8 cellular contexts compared by ENCODE assay signal in the genomic region with DNA sequence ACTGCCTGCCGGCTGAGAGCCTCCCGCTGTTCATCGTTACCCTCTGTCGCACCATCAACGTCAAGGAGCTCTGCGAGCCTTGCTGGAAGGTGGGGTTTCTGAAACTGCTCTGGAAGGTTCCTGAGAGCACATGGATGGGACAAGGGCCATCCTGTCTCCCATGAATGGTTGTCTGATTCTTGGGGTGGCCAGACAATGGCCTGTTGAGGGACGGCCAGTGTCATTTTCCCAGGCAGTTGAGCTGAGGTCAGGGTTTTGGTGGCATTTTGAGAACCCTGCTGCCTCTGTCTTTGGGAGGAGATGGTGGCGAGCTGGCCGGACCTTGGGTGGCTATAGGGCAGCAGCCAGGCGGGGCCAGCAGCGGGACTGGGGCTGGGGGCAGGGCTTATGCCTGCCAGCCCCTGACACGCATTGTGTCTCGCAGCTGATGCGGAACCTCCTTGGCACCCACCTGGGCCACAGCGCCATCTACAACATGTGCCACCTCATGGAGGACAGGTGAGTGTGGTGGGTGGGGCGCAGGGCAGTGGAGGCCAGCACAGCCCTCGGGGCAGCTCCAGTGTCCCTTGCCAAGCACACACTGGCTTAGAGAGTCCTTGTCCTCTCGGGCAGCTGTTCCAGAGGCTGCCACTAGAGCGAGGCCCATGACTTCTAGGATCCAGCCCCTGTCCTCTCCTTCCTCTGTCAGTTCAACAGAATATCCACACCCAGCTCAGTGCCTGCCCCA. TPM values are rescaled to one million over a fixed set of nuclear protein-coding genes. Genes with fewer than 3 reads are reported as not detected.
A peak's percentile ranks its signal among the peaks of the same experiment; 100 is the strongest.
DNase-seq lines count a peak whose midpoint lies in the region; ATAC-seq and TF ChIP-seq lines count a peak whose summit lies in the region.
"Had no signal": no experiment of that assay in that cellular context is flagged by ENCODE, and none has a peak within 500 bp of the region (broad histone marks: within the 10 kb centered on the region; RNA-seq: fewer than 3 reads in every experiment).

No MANE protein-coding gene starts in this region.

- H2BK5ac ChIP-seq in neuronal stem cell (ENCODE audit: low read length): no peak overlapping the region

- H3K36me3 ChIP-seq in neuronal stem cell (replicated peaks in 1 of 2; ENCODE audit: control insufficient read depth in 2 of 2, insufficient read depth in 2 of 2, low read length in 2 of 2) (peaks cover 36 to 74% of the 10 kb centered on the region in 2 donors), MM.1S (replicated peaks; ENCODE audit: insufficient read depth, low read length) (no peaks in the 10 kb centered on the region)

- no peaks in the 10 kb centered on the region for H3K79me2 ChIP-seq in MM.1S (ENCODE audit: low read length)

- no peaks in the 10 kb centered on the region for H3F3A ChIP-seq in MM.1S (ENCODE audit: insufficient read depth, low read length)

- H3K18ac ChIP-seq in neuronal stem cell (ENCODE audit: low read length): peak overlapping the region; percentile 59

- H3K27ac ChIP-seq in neuronal stem cell (replicated peaks; ENCODE audit: low read length) (no peak overlapping the region), MM.1S (ENCODE audit: low read length) (no peak overlapping the region)

- WGBS in neuronal stem cell (ENCODE audit: extremely low coverage in 2 of 2, insufficient read length in 2 of 2, insufficient replicate concordance in 1 of 2), 2 donors: no CpG with 5 or more reads among the region's 19 CpGs

- H3K9me3 ChIP-seq in neuronal stem cell (replicated peaks in 1 of 2; ENCODE audit: control insufficient read depth in 2 of 2, insufficient read depth in 1 of 2, low read depth in 1 of 2, low read length in 2 of 2): no peaks in the 10 kb centered on the region
- H3K9me3 ChIP-seq in MM.1S (replicated peaks; ENCODE audit: insufficient read depth, low read length): no peaks in the 10 kb centered on the region

- no peak overlapping the region for H3K4me3 ChIP-seq in choroid plexus epithelial cell (ENCODE audit: low read depth, low read length)
- H3K4me3 ChIP-seq in neuronal stem cell (ENCODE audit: low read length in 2 of 2): peak overlapping the region in 1 of 2 donors; percentile 43
- no peak overlapping the region for H3K4me3 ChIP-seq in MM.1S (ENCODE audit: low read length)

- peak overlapping the region; percentile 83 for H3K9ac ChIP-seq in neuronal stem cell (ENCODE audit: low read depth, low read length, poor library complexity)
- no peak overlapping the region for H3K9ac ChIP-seq in MM.1S (ENCODE audit: low read length)

- no peak for TF ChIP-seq POLR2A in GM18505 (IDR thresholded peaks at IDR 0.05; ENCODE audit: borderline replicate concordance, extremely low read depth, insufficient read depth, insufficient read length)

- H3K4ac ChIP-seq in neuronal stem cell (ENCODE audit: low read length): peak overlapping the region; percentile 70

- H3K4me2 ChIP-seq in neuronal stem cell (ENCODE audit: insufficient read depth, low read length, poor library complexity, severe bottlenecking) (no peak overlapping the region), MM.1S (ENCODE audit: low read depth, low read length) (no peak overlapping the region)

- H2BK15ac ChIP-seq in neuronal stem cell (ENCODE audit: low read length): no peak overlapping the region

- peak overlapping the region; percentile 75 for H3K23ac ChIP-seq in neuronal stem cell (ENCODE audit: low read depth, low read length, poor library complexity)

- H3K14ac ChIP-seq in neuronal stem cell (ENCODE audit: low read length): no peak overlapping the region

- H2BK12ac ChIP-seq in neuronal stem cell (ENCODE audit: low read length): peak overlapping the region; percentile 86

- peaks cover 2% of the 10 kb centered on the region for H3K79me1 ChIP-seq in neuronal stem cell (ENCODE audit: low read depth, low read length)

- H3K4me1 ChIP-seq in neuronal stem cell (ENCODE audit: control insufficient read depth in 2 of 2, insufficient read depth in 1 of 2, low read depth in 1 of 2, low read length in 2 of 2): peaks cover 0 to 13% of the 10 kb centered on the region in 2 donors
- no peaks in the 10 kb centered on the region for H3K4me1 ChIP-seq in MM.1S (ENCODE audit: low read length)

- no peak overlapping the region for H2BK120ac ChIP-seq in neuronal stem cell (ENCODE audit: low read depth, low read length)

- peak overlapping the region; percentile 93 for H4K8ac ChIP-seq in neuronal stem cell (ENCODE audit: low read depth, low read length)

- ATAC-seq in GM18505 (IDR thresholded peaks at IDR 0.05; ENCODE audit: unreplicated experiment): no peak
- ATAC-seq: natural killer cell had no signal

- H2AK5ac ChIP-seq in neuronal stem cell (ENCODE audit: low read depth, low read length): peak overlapping the region; percentile 81

- no peak overlapping the region for H4K91ac ChIP-seq in neuronal stem cell (ENCODE audit: low read depth, low read length, poor library complexity)

- DNase-seq in DMS114 treated with DMSO at 0.1 percent for 48 hours (lab: John Stamatoyannopoulos, UW; ENCODE audit: unreplicated experiment) (peak; percentile 5), HT-29 (ENCODE audit: low spot score) (peak; percentile 65), choroid plexus epithelial cell (ENCODE audit: low read depth) (no peak), neuronal stem cell (ENCODE audit: low spot score) (no peak), NCI-H748 treated with DMSO at 0.1 percent for 48 hours (lab: John Stamatoyannopoulos, UW) (no peak), MM.1S (no peak)
- DNase-seq: natural killer cell had no signal

- TF ChIP-seq CTCF in choroid plexus epithelial cell (conservative IDR thresholded peaks at IDR 0.05; ENCODE audit: low read depth, low read length) (peak; percentile 26), MM.1S (IDR thresholded peaks at IDR 0.05; ENCODE audit: low read length) (no peak)

- no peaks in the 10 kb centered on the region for H4K20me1 ChIP-seq in MM.1S (ENCODE audit: insufficient read depth, low read length)

- H3K9me2 ChIP-seq in MM.1S (replicated peaks; ENCODE audit: insufficient read depth, low read length): no peaks in the 10 kb centered on the region

- no peaks in the 10 kb centered on the region for H3K27me3 ChIP-seq in neuronal stem cell (ENCODE audit: control insufficient read depth in 3 of 3, insufficient read depth in 3 of 3, low read depth in 1 of 3, low read length in 3 of 3)
- H3K27me3 ChIP-seq in MM.1S (replicated peaks; ENCODE audit: insufficient read depth, low read length): no peaks in the 10 kb centered on the region

- H2AFZ ChIP-seq in neuronal stem cell (ENCODE audit: low read length) (no peak overlapping the region), MM.1S (ENCODE audit: low read length) (no peak overlapping the region)

RNA-seq across cellular contexts. Expression of gene TSC2, which starts 9.1 kb away (rescaled TPM):
- 75.1 and 85.0 TPM in 2 replicates for total RNA-seq in HT-29 (2014; rRNA removed; shearing (Covaris generic))
- polyA plus RNA-seq in neuronal stem cell (2013, experiment 1 of 2): 54.6 TPM
- 53.2 TPM for polyA plus RNA-seq in neuronal stem cell (2013, experiment 2 of 2)

RNA-seq across cellular contexts. Expression of gene NTHL1, which starts 9.2 kb away (rescaled TPM):
- 157 and 215 TPM in 2 replicates for total RNA-seq in HT-29 (2014; rRNA removed; shearing (Covaris generic))
- 28.2 TPM for polyA plus RNA-seq in neuronal stem cell (2013, experiment 1 of 2)
- 27.7 TPM for polyA plus RNA-seq in neuronal stem cell (2013, experiment 2 of 2)

RNA-seq across cellular contexts. Expression of gene NHERF2, which starts 30.1 kb away (rescaled TPM):
- total RNA-seq in HT-29 (2014; rRNA removed; shearing (Covaris generic)): 258 and 259 TPM in 2 replicates
- polyA plus RNA-seq in neuronal stem cell (2013, experiment 1 of 2): 16.0 TPM
- 14.8 TPM for polyA plus RNA-seq in neuronal stem cell (2013, experiment 2 of 2)

RNA-seq across cellular contexts. Expression of gene NPW, which starts 37.3 kb away (rescaled TPM):
- total RNA-seq in HT-29 (2014; rRNA removed; shearing (Covaris generic)): 0.91 and 2.7 TPM in 2 replicates
- 2.0 TPM for polyA plus RNA-seq in neuronal stem cell (2013, experiment 1 of 2)
- 1.7 TPM for polyA plus RNA-seq in neuronal stem cell (2013, experiment 2 of 2)

RNA-seq across cellular contexts. Expression of gene ZNF598, which starts 47.2 kb away (rescaled TPM):
- total RNA-seq in HT-29 (2014; rRNA removed; shearing (Covaris generic)): 42.9 and 49.0 TPM in 2 replicates
- polyA plus RNA-seq in neuronal stem cell (2013, experiment 1 of 2): 21.3 TPM
- 20.9 TPM for polyA plus RNA-seq in neuronal stem cell (2013, experiment 2 of 2)

Comparison
In these comparisons a context has a peak if more than half of its experiments do, and no peak if none do; other contexts are left out.
1. DNase-seq: peak in DMS114 treated with DMSO at 0.1 percent for 48 hours (single experiment) and HT-29 (single experiment); none in choroid plexus epithelial cell (single experiment), neuronal stem cell (single experiment), NCI-H748 treated with DMSO at 0.1 percent for 48 hours (single experiment) and MM.1S (single experiment).